In genomic region chr7:12321248-12321647, GRCh38 we compare ENCODE assay signal across 19 cellular contexts.
DNase-seq lines count a peak whose midpoint lies in the region; ATAC-seq and TF ChIP-seq lines count a peak whose summit lies in the region.
"Had no signal": no experiment of that assay in that cellular context is flagged by ENCODE, and none has a peak within 500 bp of the region (broad histone marks: within the 10 kb centered on the region; RNA-seq: fewer than 3 reads in every experiment).

No MANE protein-coding gene starts in this region.

- DNase-seq in DMS53 treated with DMSO at 0.1 percent for 48 hours (lab: John Stamatoyannopoulos, UW; ENCODE audit: unreplicated experiment) (peak; percentile 12), NCI-H460 (ENCODE audit: extremely low read depth, low read depth) (peak; percentile 65), dedifferentiated amniotic fluid mesenchymal stem cell (ENCODE audit: extremely low spot score) (peak; percentile 35), SK-N-DZ (ENCODE audit: low spot score) (no peak)
- DNase-seq in stimulated activated CD4-positive, alpha-beta T cell treated with anti-CD3 and anti-CD28 coated beads, Interleukin-2, amount 100 ng/mL, for 48 hours: no peak
- DNase-seq: activated CD4-positive, alpha-beta T cell treated with anti-CD3 and anti-CD28 coated beads for 1 hour; activated CD8-positive, alpha-beta T cell treated with anti-CD3 and anti-CD28 coated beads, Interleukin-2, amount 10 ng/mL, durations not matched to agents 7 days and 5 days; activated effector memory CD4-positive, alpha-beta T cell treated with anti-CD3 and anti-CD28 coated beads, Interleukin-2, amount 50 U/mL, for 16 hours; activated naive CD8-positive, alpha-beta T cell treated with anti-CD3 and anti-CD28 coated beads, Interleukin-2, amount 10 ng/mL, durations not matched to agents 7 days and 5 days; NCI-H1694 treated with DMSO at 0.1 percent for 48 hours; NCI-H526; RPMI8226; stimulated activated CD4-positive, alpha-beta T cell treated with anti-CD3 and anti-CD28 coated beads, Interleukin-2, amount 100 ng/mL, for 24 hours; T-helper 1 cell; trophoblast cell had no signal

- peak overlapping the region; percentile 61 to 80 (median 74) for H3K27ac Mint-ChIP-seq in nephron
- H3K27ac Mint-ChIP-seq: activated CD8-positive, alpha-beta T cell treated with anti-CD3 and anti-CD28 coated beads, Interleukin-2, amount 10 ng/mL, durations not matched to agents 7 days and 5 days; activated naive CD8-positive, alpha-beta T cell treated with anti-CD3 and anti-CD28 coated beads, Interleukin-2, amount 10 ng/mL, durations not matched to agents 7 days and 5 days; natural killer cell treated with Interleukin-12 subunit alpha and Interleukin-12 subunit beta and Interleukin-15 and Interleukin-18, amount 100 ng/mL, for 72 hours had no signal

- H3K4me1 Mint-ChIP-seq in nephron: peaks cover 10% of the 10 kb centered on the region
- H3K4me1 Mint-ChIP-seq: central memory CD8-positive, alpha-beta T cell had no signal

- H3K4me3 Mint-ChIP-seq in nephron: no peak overlapping the region
- H3K4me3 Mint-ChIP-seq: activated CD8-positive, alpha-beta T cell treated with anti-CD3 and anti-CD28 coated beads, Interleukin-2, amount 10 ng/mL, durations not matched to agents 7 days and 5 days; activated naive CD8-positive, alpha-beta T cell treated with anti-CD3 and anti-CD28 coated beads, Interleukin-2, amount 10 ng/mL, durations not matched to agents 7 days and 5 days; central memory CD8-positive, alpha-beta T cell; natural killer cell treated with Interleukin-12 subunit alpha and Interleukin-12 subunit beta and Interleukin-15 and Interleukin-18, amount 100 ng/mL, for 72 hours had no signal

- no peaks in the 10 kb centered on the region for H3K9me3 Mint-ChIP-seq in nephron
- H3K9me3 Mint-ChIP-seq: central memory CD8-positive, alpha-beta T cell; natural killer cell treated with Interleukin-12 subunit alpha and Interleukin-12 subunit beta and Interleukin-15 and Interleukin-18, amount 100 ng/mL, for 72 hours had no signal

- H3K27me3 Mint-ChIP-seq in nephron (ENCODE audit: low read depth): no peaks in the 10 kb centered on the region

- TF ChIP-seq CTCF in nephron (IDR thresholded peaks at IDR 0.05; ENCODE audit: unreplicated experiment in 3 of 3): no peak

- ATAC-seq in GM19395 (IDR thresholded peaks at IDR 0.05; ENCODE audit: unreplicated experiment): no peak
- ATAC-seq: activated CD8-positive, alpha-beta T cell treated with anti-CD3 and anti-CD28 coated beads, Interleukin-2, amount 10 ng/mL, durations not matched to agents 7 days and 5 days; natural killer cell treated with Interleukin-12 subunit alpha and Interleukin-12 subunit beta and Interleukin-15 and Interleukin-18, amount 100 ng/mL, for 72 hours had no signal

- H3K36me3 Mint-ChIP-seq in nephron (ENCODE audit: low read depth): no peaks in the 10 kb centered on the region
- H3K36me3 Mint-ChIP-seq: natural killer cell treated with Interleukin-12 subunit alpha and Interleukin-12 subunit beta and Interleukin-15 and Interleukin-18, amount 100 ng/mL, for 72 hours had no signal

Comparison
In these comparisons a context has a peak if more than half of its experiments do, and no peak if none do; other contexts are left out.
1. DNase-seq: peak in DMS53 treated with DMSO at 0.1 percent for 48 hours (single experiment), NCI-H460 (single experiment) and dedifferentiated amniotic fluid mesenchymal stem cell (single experiment); none in SK-N-DZ (single experiment) and stimulated activated CD4-positive, alpha-beta T cell treated with anti-CD3 and anti-CD28 coated beads, Interleukin-2, amount 100 ng/mL, for 48 hours (0 of 2).